In genomic region chr17:79214459-79214858, GRCh38 we compare ENCODE assay signal across 22 cellular contexts.
"Had no signal": no experiment of that assay in that cellular context is flagged by ENCODE, and none has a peak within 500 bp of the region (broad histone marks: within the 10 kb centered on the region; RNA-seq: fewer than 3 reads in every experiment).

No MANE protein-coding gene starts in this region.

- DNase-seq: cortex of kidney; effector memory CD8-positive, alpha-beta T cell; gastrocnemius medialis; head of caudate nucleus; kidney; natural killer cell; sigmoid colon; stimulated activated CD4-positive, alpha-beta T cell treated with anti-CD3 and anti-CD28 coated beads, Interleukin-2, amount 100 ng/mL, for 24 hours; stimulated activated CD4-positive, alpha-beta T cell treated with anti-CD3 and anti-CD28 coated beads, Interleukin-4, amount 100 ng/mL, for 24 hours; stimulated activated naive CD4-positive, alpha-beta T cell treated with Interleukin-2 at 50 U/mL for 16 hours; stomach; thyroid gland; trophoblast cell had no signal

- ATAC-seq: effector memory CD8-positive, alpha-beta T cell; gastrocnemius medialis; left lobe of liver; natural killer cell; stimulated activated effector memory CD8-positive, alpha-beta T cell treated with anti-CD3 and anti-CD28 coated beads, Interleukin-12 subunit alpha, Interleukin-12 subunit beta, amount 100 ng/mL, for 72 hours had no signal

- H3K4me1 ChIP-seq: parathyroid adenoma, sigmoid colon, stomach, thyroid gland, vagina had no signal

- H3K9me3 ChIP-seq: gastrocnemius medialis, neutrophil, sigmoid colon, stomach, thyroid gland, vagina had no signal

- H3K4me3 Mint-ChIP-seq: effector memory CD8-positive, alpha-beta T cell; memory B cell; natural killer cell; stimulated activated effector memory CD8-positive, alpha-beta T cell treated with anti-CD3 and anti-CD28 coated beads, Interleukin-12 subunit alpha, Interleukin-12 subunit beta, amount 100 ng/mL, for 72 hours had no signal

- H3K27ac ChIP-seq: gastrocnemius medialis, hepatocyte, neutrophil, parathyroid adenoma, sigmoid colon, stomach, thyroid gland, vagina had no signal

- H3K27ac Mint-ChIP-seq: memory B cell; natural killer cell; progenitor cell of endocrine pancreas; stimulated activated effector memory CD8-positive, alpha-beta T cell treated with anti-CD3 and anti-CD28 coated beads, Interleukin-12 subunit alpha, Interleukin-12 subunit beta, amount 100 ng/mL, for 72 hours had no signal

- H3K4me1 Mint-ChIP-seq: memory B cell; stimulated activated effector memory CD8-positive, alpha-beta T cell treated with anti-CD3 and anti-CD28 coated beads, Interleukin-12 subunit alpha, Interleukin-12 subunit beta, amount 100 ng/mL, for 72 hours had no signal

- H3K4me3 ChIP-seq: gastrocnemius medialis, hepatocyte, lung, sigmoid colon, stomach, thyroid gland, vagina had no signal

- H3K36me3 Mint-ChIP-seq: memory B cell; natural killer cell; stimulated activated effector memory CD8-positive, alpha-beta T cell treated with anti-CD3 and anti-CD28 coated beads, Interleukin-12 subunit alpha, Interleukin-12 subunit beta, amount 100 ng/mL, for 72 hours had no signal

- H3K9me3 Mint-ChIP-seq: effector memory CD8-positive, alpha-beta T cell; memory B cell; natural killer cell; stimulated activated effector memory CD8-positive, alpha-beta T cell treated with anti-CD3 and anti-CD28 coated beads, Interleukin-12 subunit alpha, Interleukin-12 subunit beta, amount 100 ng/mL, for 72 hours had no signal

- H3K36me3 ChIP-seq: gastrocnemius medialis, neutrophil, stomach, thyroid gland, vagina had no signal

- H3K9ac ChIP-seq: parathyroid adenoma had no signal

- H3K27me3 ChIP-seq: thyroid gland, vagina had no signal
